ENCODE assay signal across 8 cellular contexts in the genomic region with DNA sequence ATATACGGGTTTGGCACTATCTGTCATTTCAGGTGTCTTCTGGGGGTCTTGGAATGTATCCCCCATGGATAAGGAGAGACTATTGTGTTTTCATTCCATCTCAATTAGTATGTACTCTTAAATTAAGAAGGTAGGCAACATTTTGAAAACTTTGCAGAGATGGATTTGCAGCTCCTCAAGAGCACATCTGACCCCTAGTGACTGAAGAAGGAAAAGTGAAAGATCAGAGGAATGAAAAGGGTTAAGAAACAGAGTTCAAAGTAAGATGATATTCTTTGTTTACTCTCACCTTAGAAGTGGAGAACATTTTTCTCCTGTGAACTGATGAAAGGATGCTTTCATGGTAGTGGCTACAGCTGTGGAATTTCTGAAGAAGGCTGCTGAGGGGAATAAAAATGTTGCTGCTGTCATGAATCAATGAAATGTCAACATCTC. TPM values are rescaled to one million over a fixed set of nuclear protein-coding genes. Genes with fewer than 3 reads are reported as not detected.
DNase-seq lines count a peak whose midpoint lies in the region; ATAC-seq and TF ChIP-seq lines count a peak whose summit lies in the region.

No MANE protein-coding gene starts in this region.

- ATAC-seq in body of pancreas, result no peak

- H3K4me3 ChIP-seq in body of pancreas (no peak overlapping the region), mucosa of rectum (ENCODE audit: low read length in 2 of 2) (no peak overlapping the region)

- H3K27ac ChIP-seq in body of pancreas (peak overlapping the region in 2 of 4 donors; percentile 66 to 73), mucosa of rectum (ENCODE audit: low read depth in 2 of 2, low read length in 2 of 2) (peak overlapping the region; percentile 84 to 91)

- WGBS in body of pancreas, 2 donors, result 23 to 38% methylated on average over 1 of the region's 1 CpG

- H3K9me3 ChIP-seq in body of pancreas (no peaks in the 10 kb centered on the region), mucosa of rectum (ENCODE audit: control insufficient read depth in 2 of 2, low read length in 2 of 2) (no peaks in the 10 kb centered on the region)

- no peak for TF ChIP-seq POLR2A in body of pancreas (IDR thresholded peaks at IDR 0.05)

- TF ChIP-seq CTCF in body of pancreas (IDR thresholded peaks at IDR 0.05), result peak in 6 of 7 experiments; percentile 20 to 56 (median 48)

- no peaks in the 10 kb centered on the region for H3K36me3 ChIP-seq in body of pancreas (replicated peaks in 1 of 2; ENCODE audit: insufficient read depth in 1 of 2, low read depth in 2 of 2)
- H3K36me3 ChIP-seq in mucosa of rectum (ENCODE audit: control insufficient read depth in 2 of 2, insufficient read depth in 2 of 2, low read length in 2 of 2), result peaks cover 5 to 10% of the 10 kb centered on the region in 2 donors

- H3K27me3 ChIP-seq in body of pancreas (no peaks in the 10 kb centered on the region), mucosa of rectum (ENCODE audit: control insufficient read depth in 2 of 2, insufficient read depth in 2 of 2, low read length in 2 of 2) (no peaks in the 10 kb centered on the region)

- peaks cover 36% of the 10 kb centered on the region for H3K4me1 ChIP-seq in body of pancreas
- H3K4me1 ChIP-seq in mucosa of rectum (ENCODE audit: control insufficient read depth in 2 of 2, insufficient read depth in 2 of 2, low read length in 2 of 2), result peaks cover 3 to 40% of the 10 kb centered on the region in 2 donors

- intact Hi-C loops in body of pancreas (cut with DNase I), result no loop called here

- H3K9ac ChIP-seq in mucosa of rectum (ENCODE audit: low read depth in 1 of 2, low read length in 2 of 2), result peak overlapping the region in 1 of 2 donors; percentile 64

- peak; percentile 42 for DNase-seq in NCI-H2171 treated with DMSO at 0.1 percent for 48 hours (lab: John Stamatoyannopoulos, UW)
- no peak for DNase-seq in NCI-H2171 (lab: John Stamatoyannopoulos, UW)
- DNase-seq in LoVo (ENCODE audit: low spot score), result peak; percentile 47
- no peak for DNase-seq in body of pancreas
- no peak for DNase-seq in 8988T
- no peak for DNase-seq in middle frontal gyrus (ENCODE audit: extremely low spot score, low spot score)
- DNase-seq in activated CD8-positive, alpha-beta memory T cell treated with anti-CD3 and anti-CD28 coated beads, Interleukin-2, amount 50 U/mL, for 48 hours, result no peak

RNA-seq across cellular contexts. Expression of gene SH3BGRL2, which starts 41.5 kb away (rescaled TPM):
- total RNA-seq in body of pancreas, result 10 to 100 TPM; 26.4 to 29.1 TPM

Comparison
In these comparisons a context has a peak if more than half of its experiments do, and no peak if none do; other contexts are left out.
1. DNase-seq: peak in NCI-H2171 treated with DMSO at 0.1 percent for 48 hours (single experiment) and LoVo (single experiment); none in NCI-H2171 (single experiment), body of pancreas (0 of 4), 8988T (single experiment), middle frontal gyrus (single experiment) and activated CD8-positive, alpha-beta memory T cell treated with anti-CD3 and anti-CD28 coated beads, Interleukin-2, amount 50 U/mL, for 48 hours (single experiment).